Comparison of ENCODE assay signal across 2 cellular contexts in genomic region chr12:53213348-53213747, GRCh38.
TF ChIP-seq lines count a peak whose summit lies in the region.

No MANE protein-coding gene starts in this region.

TF ChIP-seq in HEK293T, 16 proteins besides CTCF, POLR2A, EP300 and RAD21:
- TF ChIP-seq PKNOX1 (IDR thresholded peaks at IDR 0.05) (peak; percentile 59), CTBP1 (IDR thresholded peaks at IDR 0.05; ENCODE audit: borderline replicate concordance) (no peak)

TF ChIP-seq in HepG2, 621 proteins besides CTCF, POLR2A, EP300 and RAD21 (continues in another document):
- peak; percentile 27 for TF ChIP-seq TEAD3 (CRISPR knock-in tag; optimal IDR thresholded peaks at IDR 0.05; ENCODE audit: borderline replicate concordance)
- TF ChIP-seq STAG1 (CRISPR knock-in tag; IDR thresholded peaks at IDR 0.05), result peak; percentile 95
- TF ChIP-seq NONO (IDR thresholded peaks at IDR 0.05), result no peak
- 0 out of 2 replicates have a peak, but pooled peaks have one; percentile 26 for TF ChIP-seq NONO (CRISPR knock-in tag; conservative IDR thresholded peaks at IDR 0.05)
- peak; percentile 65 for TF ChIP-seq ZNF687 (CRISPR knock-in tag; IDR thresholded peaks at IDR 0.05)
- peak; percentile 36; the same call in 1 of the 2 replicates for TF ChIP-seq ZNF768 (CRISPR knock-in tag; IDR thresholded peaks at IDR 0.05)
- TF ChIP-seq ZNF468 (CRISPR knock-in tag; IDR thresholded peaks at IDR 0.05), result no peak
- TF ChIP-seq ZBTB14 (CRISPR knock-in tag; IDR thresholded peaks at IDR 0.05), result peak; percentile 37; the same call in 1 of the 2 replicates
- TF ChIP-seq FOXM1 (CRISPR knock-in tag; IDR thresholded peaks at IDR 0.05), result no peak
- TF ChIP-seq MXD1 (CRISPR knock-in tag; IDR thresholded peaks at IDR 0.05), result no peak
- TF ChIP-seq ZNF775 (CRISPR knock-in tag; IDR thresholded peaks at IDR 0.05; ENCODE audit: borderline replicate concordance), result no peak
- 0 out of 2 replicates have a peak, but pooled peaks have one; percentile 69 for TF ChIP-seq ZNF225 (CRISPR knock-in tag; IDR thresholded peaks at IDR 0.05)
- no peak for TF ChIP-seq NFKBIZ (CRISPR knock-in tag; IDR thresholded peaks at IDR 0.05)
- TF ChIP-seq SALL2 (CRISPR knock-in tag; IDR thresholded peaks at IDR 0.05), result no peak
- TF ChIP-seq MAZ (IDR thresholded peaks at IDR 0.05; ENCODE audit: borderline replicate concordance, low read depth, low read length), result no peak
- peak; percentile 80 for TF ChIP-seq MAZ (CRISPR knock-in tag; IDR thresholded peaks at IDR 0.05; ENCODE audit: low read depth)
- TF ChIP-seq GPBP1L1 (CRISPR knock-in tag; IDR thresholded peaks at IDR 0.05), result no peak
- TF ChIP-seq SAP130 (CRISPR knock-in tag; IDR thresholded peaks at IDR 0.05; ENCODE audit: low read depth), result peak; percentile 26; the same call in 1 of the 2 replicates
- TF ChIP-seq ZNF614 (CRISPR knock-in tag; IDR thresholded peaks at IDR 0.05; ENCODE audit: borderline replicate concordance), result peak; percentile 57; the same call in 1 of the 2 replicates
- 0 out of 2 replicates have a peak, but pooled peaks have one; percentile 26 for TF ChIP-seq ZNF280D (CRISPR knock-in tag; IDR thresholded peaks at IDR 0.05)
- 0 out of 2 replicates have a peak, but pooled peaks have one; percentile 49 for TF ChIP-seq ERF (CRISPR knock-in tag; IDR thresholded peaks at IDR 0.05)
- TF ChIP-seq AHR (CRISPR knock-in tag; IDR thresholded peaks at IDR 0.05), result 0 out of 2 replicates have a peak, but pooled peaks have one; percentile 20
- TF ChIP-seq ELF4 (CRISPR knock-in tag; IDR thresholded peaks at IDR 0.05; ENCODE audit: borderline replicate concordance), result no peak
- TF ChIP-seq RFX5 (IDR thresholded peaks at IDR 0.05; ENCODE audit: low read depth, low read length), result 0 out of 2 replicates have a peak, but pooled peaks have one; percentile 42
- peak; percentile 91; the same call in 1 of the 2 replicates for TF ChIP-seq ZBTB37 (CRISPR knock-in tag; IDR thresholded peaks at IDR 0.05)
- no peak for TF ChIP-seq ZNF883 (CRISPR knock-in tag; IDR thresholded peaks at IDR 0.05; ENCODE audit: not compliant biosample characterization)
- peak; percentile 9; the same call in 1 of the 3 replicates for TF ChIP-seq MXI1 (IDR thresholded peaks at IDR 0.05; ENCODE audit: borderline replicate concordance, low read depth, low read length)
- peak; percentile 41; the same call in 1 of the 2 replicates for TF ChIP-seq SPEN (CRISPR knock-in tag; IDR thresholded peaks at IDR 0.05; ENCODE audit: low read depth)
- no peak for TF ChIP-seq DNMT1 (CRISPR knock-in tag; IDR thresholded peaks at IDR 0.05)
- no peak for TF ChIP-seq KLF16 (CRISPR knock-in tag; IDR thresholded peaks at IDR 0.05)
- TF ChIP-seq ZNF367 (CRISPR knock-in tag; IDR thresholded peaks at IDR 0.05; ENCODE audit: borderline replicate concordance), result no peak
- 0 out of 2 replicates have a peak, but pooled peaks have one; percentile 22 for TF ChIP-seq ZNF331 (CRISPR knock-in tag; IDR thresholded peaks at IDR 0.05)
- TF ChIP-seq ZNF780A (CRISPR knock-in tag; IDR thresholded peaks at IDR 0.05), result 0 out of 2 replicates have a peak, but pooled peaks have one; percentile 35
- peak; percentile 41; the same call in 1 of the 2 replicates for TF ChIP-seq ZNF788 (CRISPR knock-in tag; IDR thresholded peaks at IDR 0.05; ENCODE audit: borderline replicate concordance)
- TF ChIP-seq MBNL3 (CRISPR knock-in tag; conservative IDR thresholded peaks at IDR 0.05), result no peak
- 0 out of 2 replicates have a peak, but pooled peaks have one; percentile 16 for TF ChIP-seq THRA (CRISPR knock-in tag; IDR thresholded peaks at IDR 0.05; ENCODE audit: borderline replicate concordance)
- peak; percentile 62 for TF ChIP-seq PATZ1 (CRISPR knock-in tag; IDR thresholded peaks at IDR 0.05)
- peak; percentile 64; the same call in 1 of the 2 replicates for TF ChIP-seq SALL1 (CRISPR knock-in tag; IDR thresholded peaks at IDR 0.05)
- TF ChIP-seq KDM2A (CRISPR knock-in tag; IDR thresholded peaks at IDR 0.05; ENCODE audit: borderline replicate concordance, low read depth), result peak; percentile 59; the same call in 1 of the 2 replicates
- peak; percentile 44 to 55; a peak in 1 of 4 replicates for TF ChIP-seq HMGXB4 (CRISPR knock-in tag; IDR thresholded peaks at IDR 0.05; ENCODE audit: borderline replicate concordance in 1 of 2, low read depth in 1 of 2)
- 0 out of 2 replicates have a peak, but pooled peaks have one; percentile 55 for TF ChIP-seq HBP1 (CRISPR knock-in tag; IDR thresholded peaks at IDR 0.05; ENCODE audit: low read depth)
- TF ChIP-seq ARNT2 (CRISPR knock-in tag; IDR thresholded peaks at IDR 0.05; ENCODE audit: low read depth), result 0 out of 2 replicates have a peak, but pooled peaks have one; percentile 56
